ENCODE assay signal across 8 cellular contexts in the genomic region with DNA sequence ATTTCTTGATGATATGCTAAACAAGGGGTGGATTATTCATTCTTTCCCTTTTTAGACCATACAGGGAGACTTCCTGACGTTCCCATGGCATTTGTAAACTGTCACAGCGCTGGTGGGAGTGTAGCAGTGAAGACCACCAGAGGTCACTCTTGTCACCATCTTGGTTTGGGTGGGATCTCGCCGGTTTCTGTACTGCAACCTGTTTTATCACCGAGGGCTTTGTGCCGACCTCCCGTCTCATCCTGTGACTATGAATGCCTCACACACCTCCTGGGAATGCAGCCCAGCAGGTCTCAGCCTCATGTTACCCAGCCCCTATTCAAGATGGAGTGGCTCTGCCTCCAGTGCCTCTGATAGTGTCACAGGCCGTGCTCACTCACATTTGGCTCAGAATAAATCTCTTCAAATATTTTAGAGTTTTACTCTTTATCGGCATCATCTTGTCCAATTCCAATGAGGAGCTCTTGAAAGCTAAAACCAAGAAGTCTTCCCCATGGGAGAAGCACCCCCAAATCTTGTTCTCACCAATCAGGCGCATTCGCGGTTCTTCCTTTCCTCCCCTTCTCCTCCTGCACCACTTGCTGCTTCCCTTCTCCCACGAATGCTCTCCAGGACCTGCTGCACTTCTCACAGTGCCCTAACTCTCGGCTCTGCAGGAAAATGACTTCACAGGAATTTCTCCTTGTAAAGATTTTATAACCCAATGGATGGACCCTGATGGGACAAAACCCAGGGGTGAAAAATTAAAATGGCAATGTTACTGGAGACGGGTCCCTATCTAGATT. TPM values are rescaled to one million over a fixed set of nuclear protein-coding genes. Genes with fewer than 3 reads are reported as not detected.
DNase-seq lines count a peak whose midpoint lies in the region; ATAC-seq and TF ChIP-seq lines count a peak whose summit lies in the region.
"Not testable (repeated sequence)": the region's sequence is repeated elsewhere in the genome, so short reads cannot be mapped to it uniquely, and the experiment has no call there.

No MANE protein-coding gene starts in this region.

- DNase-seq in AG10803 (ENCODE audit: low read depth); central memory CD8-positive, alpha-beta T cell (ENCODE audit: low spot score in 2 of 2); naive thymus-derived CD4-positive, alpha-beta T cell; stimulated activated effector memory CD8-positive, alpha-beta T cell treated with anti-CD3 and anti-CD28 coated beads, Interleukin-12 subunit alpha, Interleukin-12 subunit beta, amount 100 ng/mL, for 72 hours (ENCODE audit: low spot score in 2 of 2): not testable (repeated sequence)
- DNase-seq in NCI-H526 (lab: John Stamatoyannopoulos, UW) (peak; percentile 23 to 52), heart right ventricle (peak in 1 of 2 donors; percentile 3)
- DNase-seq in activated CD4-positive, alpha-beta T cell treated with anti-CD3 and anti-CD28 coated beads for 36 hours, result peak; percentile 7

- H3K9me3 Mint-ChIP-seq in activated CD4-positive, alpha-beta T cell treated with anti-CD3 and anti-CD28 coated beads for 36 hours (ENCODE audit: low read depth); central memory CD8-positive, alpha-beta T cell; naive thymus-derived CD4-positive, alpha-beta T cell; stimulated activated effector memory CD8-positive, alpha-beta T cell treated with anti-CD3 and anti-CD28 coated beads, Interleukin-12 subunit alpha, Interleukin-12 subunit beta, amount 100 ng/mL, for 72 hours: not testable (repeated sequence)

- not testable (repeated sequence) for H3K27me3 ChIP-seq in heart right ventricle; naive thymus-derived CD4-positive, alpha-beta T cell (ENCODE audit: control insufficient read depth in 2 of 2, insufficient read depth in 2 of 2, low read length in 2 of 2)

- not testable (repeated sequence) for H3K36me3 ChIP-seq in heart right ventricle; naive thymus-derived CD4-positive, alpha-beta T cell (ENCODE audit: control insufficient read depth in 2 of 3, insufficient read depth in 3 of 3, low read length in 3 of 3)

- H3K4me1 ChIP-seq in heart right ventricle, result peaks cover 0 to 16% (median 0%) of the 10 kb centered on the region in 9 donors
- not testable (repeated sequence) for H3K4me1 ChIP-seq in naive thymus-derived CD4-positive, alpha-beta T cell (ENCODE audit: control insufficient read depth in 2 of 2, insufficient read depth in 2 of 2, low read length in 2 of 2)

- not testable (repeated sequence) for H3K9me3 ChIP-seq in heart right ventricle; naive thymus-derived CD4-positive, alpha-beta T cell (ENCODE audit: control insufficient read depth in 2 of 3, low read length in 3 of 3)

- not testable (repeated sequence) for H3K27ac Mint-ChIP-seq in activated CD4-positive, alpha-beta T cell treated with anti-CD3 and anti-CD28 coated beads for 36 hours
- H3K27ac Mint-ChIP-seq in central memory CD8-positive, alpha-beta T cell (ENCODE audit: low read depth), result peak overlapping the region; percentile 32
- peak overlapping the region in 2 of 9 donors; percentile 60 to 69 for H3K27ac Mint-ChIP-seq in naive thymus-derived CD4-positive, alpha-beta T cell
- H3K27ac Mint-ChIP-seq in stimulated activated effector memory CD8-positive, alpha-beta T cell treated with anti-CD3 and anti-CD28 coated beads, Interleukin-12 subunit alpha, Interleukin-12 subunit beta, amount 100 ng/mL, for 72 hours, result peak overlapping the region; percentile 23

- ATAC-seq in GM18511 (IDR thresholded peaks at IDR 0.05; ENCODE audit: unreplicated experiment) (peak; percentile 60), heart right ventricle (peak in 5 of 8 donors; percentile 40 to 49 (median 43))
- not testable (repeated sequence) for ATAC-seq in activated CD4-positive, alpha-beta T cell treated with anti-CD3 and anti-CD28 coated beads for 36 hours; central memory CD8-positive, alpha-beta T cell (replicated peaks; ENCODE audit: extremely low read depth, poor library complexity, severe bottlenecking); naive thymus-derived CD4-positive, alpha-beta T cell; stimulated activated effector memory CD8-positive, alpha-beta T cell treated with anti-CD3 and anti-CD28 coated beads, Interleukin-12 subunit alpha, Interleukin-12 subunit beta, amount 100 ng/mL, for 72 hours

- peak overlapping the region; percentile 62 for H3K4me3 Mint-ChIP-seq in activated CD4-positive, alpha-beta T cell treated with anti-CD3 and anti-CD28 coated beads for 36 hours
- H3K4me3 Mint-ChIP-seq in central memory CD8-positive, alpha-beta T cell, result peak overlapping the region; percentile 76
- H3K4me3 Mint-ChIP-seq in naive thymus-derived CD4-positive, alpha-beta T cell, result peak overlapping the region; percentile 81 to 90 (median 85)
- peak overlapping the region; percentile 64 for H3K4me3 Mint-ChIP-seq in stimulated activated effector memory CD8-positive, alpha-beta T cell treated with anti-CD3 and anti-CD28 coated beads, Interleukin-12 subunit alpha, Interleukin-12 subunit beta, amount 100 ng/mL, for 72 hours

- not testable (repeated sequence) for H3K27ac ChIP-seq in heart right ventricle; naive thymus-derived CD4-positive, alpha-beta T cell (ENCODE audit: low read depth, low read length)

- 19 to 25% methylated on average over 15 of the region's 15 CpGs for WGBS in heart right ventricle, 2 donors

- not testable (repeated sequence) for H3K4me1 Mint-ChIP-seq in activated CD4-positive, alpha-beta T cell treated with anti-CD3 and anti-CD28 coated beads for 36 hours; stimulated activated effector memory CD8-positive, alpha-beta T cell treated with anti-CD3 and anti-CD28 coated beads, Interleukin-12 subunit alpha, Interleukin-12 subunit beta, amount 100 ng/mL, for 72 hours
- H3K4me1 Mint-ChIP-seq in central memory CD8-positive, alpha-beta T cell, result peaks cover 13% of the 10 kb centered on the region
- H3K4me1 Mint-ChIP-seq in naive thymus-derived CD4-positive, alpha-beta T cell, result peaks cover 0 to 22% (median 11%) of the 10 kb centered on the region in 7 donors

- intact Hi-C loops in activated CD4-positive, alpha-beta T cell treated with anti-CD3 and anti-CD28 coated beads for 36 hours (cut with DNase I, micrococcal nuclease); heart right ventricle (cut with DNase I); naive thymus-derived CD4-positive, alpha-beta T cell (cut with micrococcal nuclease): not testable (repeated sequence)

- POLR2A ChIA-PET in activated CD4-positive, alpha-beta T cell treated with anti-CD3 and anti-CD28 coated beads for 36 hours (lab: Charles Lee); naive thymus-derived CD4-positive, alpha-beta T cell (lab: Charles Lee): not testable (repeated sequence)

- TF ChIP-seq CTCF in AG10803 (conservative IDR thresholded peaks at IDR 0.05; ENCODE audit: low read length), result peak; percentile 34
- TF ChIP-seq CTCF in heart right ventricle (IDR thresholded peaks at IDR 0.05), result peak in 7 of 9 donors; percentile 29 to 53 (median 40)

- not testable (repeated sequence) for H3K27me3 Mint-ChIP-seq in activated CD4-positive, alpha-beta T cell treated with anti-CD3 and anti-CD28 coated beads for 36 hours; central memory CD8-positive, alpha-beta T cell; naive thymus-derived CD4-positive, alpha-beta T cell

- H3K4me3 ChIP-seq in AG10803 (ENCODE audit: low read length) (peak overlapping the region; percentile 56), heart right ventricle (peak overlapping the region; percentile 16 to 53 (median 48))
- H3K4me3 ChIP-seq in naive thymus-derived CD4-positive, alpha-beta T cell (ENCODE audit: low read length), result peak overlapping the region; percentile 44

- CTCF ChIA-PET in activated CD4-positive, alpha-beta T cell treated with anti-CD3 and anti-CD28 coated beads for 36 hours (lab: Charles Lee), result not testable (repeated sequence)
- CTCF ChIA-PET in naive thymus-derived CD4-positive, alpha-beta T cell (lab: Charles Lee), result interaction anchor here (0.6 kb wide), 1 partner anchor 462 kb away, joined by 3 read pairs; no protein-coding TSS in a partner anchor

- H3K36me3 Mint-ChIP-seq in activated CD4-positive, alpha-beta T cell treated with anti-CD3 and anti-CD28 coated beads for 36 hours (ENCODE audit: low read depth); central memory CD8-positive, alpha-beta T cell (ENCODE audit: insufficient read depth); naive thymus-derived CD4-positive, alpha-beta T cell; stimulated activated effector memory CD8-positive, alpha-beta T cell treated with anti-CD3 and anti-CD28 coated beads, Interleukin-12 subunit alpha, Interleukin-12 subunit beta, amount 100 ng/mL, for 72 hours: not testable (repeated sequence)

RNA-seq across cellular contexts. Expression of a gene that starts 39.2 kb away (rescaled TPM):
- 1 to 10 TPM in 1 of 2 experiments, under 1 TPM in 1; 0.95 to 1.6 TPM for total RNA-seq in activated CD4-positive, alpha-beta T cell treated with anti-CD3 and anti-CD28 coated beads for 36 hours
- total RNA-seq in heart right ventricle, result 10 to 100 TPM in 4 of 10 donors, 1 to 10 TPM in 6; 4.6 to 19.0 (median 8.8) TPM
- 1 to 10 TPM; 4.2 to 5.8 TPM for polyA plus RNA-seq in heart right ventricle
- total RNA-seq in naive thymus-derived CD4-positive, alpha-beta T cell, result 1 to 10 TPM in 4 of 5 experiments, under 1 TPM in 1; 0.97 to 8.9 (median 2.0) TPM
- polyA plus RNA-seq in naive thymus-derived CD4-positive, alpha-beta T cell, result 1 to 10 TPM; 1.0 to 2.4 TPM
